1 cellular context compared by ENCODE assay signal in the genomic region with DNA sequence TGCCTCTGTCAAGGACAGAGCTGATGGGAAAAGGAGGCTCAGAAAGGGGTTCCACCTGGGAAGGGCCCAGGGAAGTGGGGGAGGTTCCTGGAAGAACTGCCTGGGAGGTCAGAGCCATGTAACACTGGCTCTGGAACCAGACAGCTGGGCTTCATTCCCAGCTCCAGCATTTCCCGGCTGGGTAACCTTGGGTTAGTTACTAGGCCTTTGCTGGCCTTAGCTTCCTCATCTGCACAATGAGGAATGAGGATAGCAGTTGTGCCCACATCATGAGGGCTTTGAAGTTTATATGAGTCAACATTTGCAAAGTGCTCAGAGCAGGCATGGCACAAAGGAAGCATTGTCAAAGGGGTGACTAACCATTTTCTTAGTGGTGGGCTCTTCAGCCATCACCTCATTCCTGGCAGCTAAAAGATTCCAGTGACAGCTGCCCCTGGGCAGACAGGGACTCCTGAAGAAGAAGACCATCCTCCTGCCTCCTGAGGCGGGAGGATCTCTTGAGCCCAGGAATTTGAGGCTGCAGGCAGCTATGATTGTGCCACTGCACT.
TF ChIP-seq lines count a peak whose summit lies in the region.

No MANE protein-coding gene starts in this region.

TF ChIP-seq in WTC11, 78 proteins besides CTCF, POLR2A, EP300 and RAD21 (continued from another document):
- TF ChIP-seq ZNF396 (CRISPR knock-in tag; IDR thresholded peaks at IDR 0.05; ENCODE audit: borderline replicate concordance) (no peak), JUN (CRISPR knock-in tag; IDR thresholded peaks at IDR 0.05) (no peak), MYBL2 (CRISPR knock-in tag; IDR thresholded peaks at IDR 0.05) (no peak), FOXP1 (CRISPR knock-in tag; IDR thresholded peaks at IDR 0.05; ENCODE audit: borderline replicate concordance) (no peak), CREB1 (CRISPR knock-in tag; IDR thresholded peaks at IDR 0.05) (no peak), ZNF232 (CRISPR knock-in tag; IDR thresholded peaks at IDR 0.05) (no peak), EMX1 (CRISPR knock-in tag; IDR thresholded peaks at IDR 0.05) (no peak)
- TF ChIP-seq, protein P1, sequence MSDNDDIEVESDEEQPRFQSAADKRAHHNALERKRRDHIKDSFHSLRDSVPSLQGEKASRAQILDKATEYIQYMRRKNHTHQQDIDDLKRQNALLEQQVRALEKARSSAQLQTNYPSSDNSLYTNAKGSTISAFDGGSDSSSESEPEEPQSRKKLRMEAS (CRISPR knock-in tag; IDR thresholded peaks at IDR 0.05): no peak
- TF ChIP-seq, protein P2, sequence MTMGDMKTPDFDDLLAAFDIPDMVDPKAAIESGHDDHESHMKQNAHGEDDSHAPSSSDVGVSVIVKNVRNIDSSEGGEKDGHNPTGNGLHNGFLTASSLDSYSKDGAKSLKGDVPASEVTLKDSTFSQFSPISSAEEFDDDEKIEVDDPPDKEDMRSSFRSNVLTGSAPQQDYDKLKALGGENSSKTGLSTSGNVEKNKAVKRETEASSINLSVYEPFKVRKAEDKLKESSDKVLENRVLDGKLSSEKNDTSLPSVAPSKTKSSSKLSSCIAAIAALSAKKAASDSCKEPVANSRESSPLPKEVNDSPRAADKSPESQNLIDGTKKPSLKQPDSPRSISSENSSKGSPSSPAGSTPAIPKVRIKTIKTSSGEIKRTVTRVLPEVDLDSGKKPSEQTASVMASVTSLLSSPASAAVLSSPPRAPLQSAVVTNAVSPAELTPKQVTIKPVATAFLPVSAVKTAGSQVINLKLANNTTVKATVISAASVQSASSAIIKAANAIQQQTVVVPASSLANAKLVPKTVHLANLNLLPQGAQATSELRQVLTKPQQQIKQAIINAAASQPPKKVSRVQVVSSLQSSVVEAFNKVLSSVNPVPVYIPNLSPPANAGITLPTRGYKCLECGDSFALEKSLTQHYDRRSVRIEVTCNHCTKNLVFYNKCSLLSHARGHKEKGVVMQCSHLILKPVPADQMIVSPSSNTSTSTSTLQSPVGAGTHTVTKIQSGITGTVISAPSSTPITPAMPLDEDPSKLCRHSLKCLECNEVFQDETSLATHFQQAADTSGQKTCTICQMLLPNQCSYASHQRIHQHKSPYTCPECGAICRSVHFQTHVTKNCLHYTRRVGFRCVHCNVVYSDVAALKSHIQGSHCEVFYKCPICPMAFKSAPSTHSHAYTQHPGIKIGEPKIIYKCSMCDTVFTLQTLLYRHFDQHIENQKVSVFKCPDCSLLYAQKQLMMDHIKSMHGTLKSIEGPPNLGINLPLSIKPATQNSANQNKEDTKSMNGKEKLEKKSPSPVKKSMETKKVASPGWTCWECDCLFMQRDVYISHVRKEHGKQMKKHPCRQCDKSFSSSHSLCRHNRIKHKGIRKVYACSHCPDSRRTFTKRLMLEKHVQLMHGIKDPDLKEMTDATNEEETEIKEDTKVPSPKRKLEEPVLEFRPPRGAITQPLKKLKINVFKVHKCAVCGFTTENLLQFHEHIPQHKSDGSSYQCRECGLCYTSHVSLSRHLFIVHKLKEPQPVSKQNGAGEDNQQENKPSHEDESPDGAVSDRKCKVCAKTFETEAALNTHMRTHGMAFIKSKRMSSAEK (CRISPR knock-in tag; IDR thresholded peaks at IDR 0.05; ENCODE audit: borderline replicate concordance): no peak
- TF ChIP-seq, protein P3, sequence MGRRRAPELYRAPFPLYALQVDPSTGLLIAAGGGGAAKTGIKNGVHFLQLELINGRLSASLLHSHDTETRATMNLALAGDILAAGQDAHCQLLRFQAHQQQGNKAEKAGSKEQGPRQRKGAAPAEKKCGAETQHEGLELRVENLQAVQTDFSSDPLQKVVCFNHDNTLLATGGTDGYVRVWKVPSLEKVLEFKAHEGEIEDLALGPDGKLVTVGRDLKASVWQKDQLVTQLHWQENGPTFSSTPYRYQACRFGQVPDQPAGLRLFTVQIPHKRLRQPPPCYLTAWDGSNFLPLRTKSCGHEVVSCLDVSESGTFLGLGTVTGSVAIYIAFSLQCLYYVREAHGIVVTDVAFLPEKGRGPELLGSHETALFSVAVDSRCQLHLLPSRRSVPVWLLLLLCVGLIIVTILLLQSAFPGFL (CRISPR knock-in tag; IDR thresholded peaks at IDR 0.05; ENCODE audit: borderline replicate concordance): no peak
TF ChIP-seq in WTC11: peak in this region for 0.
